8 cellular contexts compared by ENCODE assay signal in the genomic region with DNA sequence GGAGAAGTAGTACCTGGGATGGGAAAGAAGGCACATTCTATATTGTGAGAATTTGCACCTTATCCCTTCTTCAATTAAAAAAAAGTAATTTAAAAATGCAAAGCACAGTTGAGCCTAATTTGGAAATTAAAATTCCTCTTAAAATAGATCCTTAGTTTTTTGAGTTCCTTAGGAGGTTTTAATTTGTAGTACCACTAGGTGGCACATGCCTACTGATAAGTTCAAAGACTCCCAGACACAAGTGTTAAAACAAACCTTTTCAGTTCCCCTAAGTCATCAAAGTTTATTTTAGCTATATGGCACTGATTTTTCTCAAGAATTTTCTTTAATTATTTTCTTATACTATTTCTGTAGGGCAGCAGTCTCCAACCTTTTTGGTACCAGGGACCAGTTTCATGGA.
DNase-seq lines count a peak whose midpoint lies in the region; ATAC-seq, FAIRE-seq and TF ChIP-seq lines count a peak whose summit lies in the region.

No MANE protein-coding gene starts in this region.

- BruUV-seq in GM12878 (replicated peaks; lab: Mats Ljungman, UMichigan) = no TSS peak

- SMC1A ChIA-PET in GM12878 (lab: Charles Lee; ENCODE audit: uncharacterized antibody, unreplicated experiment) = interaction anchor here (0.8 to 1.5 kb wide), 4 partner anchors 191 to 1722 kb away, joined by 3 to 4 read pairs (median 4); no protein-coding TSS in a partner anchor

- no peaks in the 10 kb centered on the region for H3K36me3 Mint-ChIP-seq in natural killer cell treated with Interleukin-12 subunit alpha and Interleukin-12 subunit beta and Interleukin-15 and Interleukin-18, amount 100 ng/mL, for 72 hours

- CTCF ChIA-PET in GM12878 (lab: Yijun Ruan, JAX) = interaction anchor here (0.7 to 1.7 kb wide), 7 partner anchors 18 to 1723 kb away, joined by 3 to 10 read pairs (median 4); no protein-coding TSS in a partner anchor

- H3K9me2 ChIP-seq in GM23248 (ENCODE audit: insufficient read depth) = no peaks in the 10 kb centered on the region

- H4K20me1 ChIP-seq in GM23248 (ENCODE audit: insufficient read depth) = no peaks in the 10 kb centered on the region
- H4K20me1 ChIP-seq in GM12878 (ENCODE audit: control insufficient read depth, insufficient read depth) = no peaks in the 10 kb centered on the region

- no peaks in the 10 kb centered on the region for H3K27me3 Mint-ChIP-seq in natural killer cell treated with Interleukin-12 subunit alpha and Interleukin-12 subunit beta and Interleukin-15 and Interleukin-18, amount 100 ng/mL, for 72 hours

- in situ Hi-C loops in GM23248 (cut with MboI) = no loop called here
- in situ Hi-C loops in GM12878 (cut with MboI) = loop anchor here (10.0 kb wide), 1 partner anchor 1719 kb away; no protein-coding TSS in a partner anchor

- H2AFZ ChIP-seq in GM23248 (no peak overlapping the region), GM12878 (ENCODE audit: control insufficient read depth, low read depth, low read length) (no peak overlapping the region)

- TF ChIP-seq RAD21 in GM12878 (IDR thresholded peaks at IDR 0.05; ENCODE audit: insufficient read depth, low read depth, low read length) = peak; percentile 42

- H3K9me3 ChIP-seq in GM23248 (ENCODE audit: low read depth) (no peaks in the 10 kb centered on the region), GM12878 (replicated peaks; ENCODE audit: control insufficient read depth, insufficient read depth, low read length) (no peaks in the 10 kb centered on the region)

- peak; percentile 90 for FAIRE-seq in G401.6 (lab: Jason Lieb, UNC)
- FAIRE-seq in GM12878 (lab: Jason Lieb, UNC) = no peak

- no peak overlapping the region for H3K4me3 ChIP-seq in GM23248
- no peak overlapping the region for H3K4me3 ChIP-seq in GM12878

- peaks cover 12% of the 10 kb centered on the region for H3K9me3 Mint-ChIP-seq in natural killer cell treated with Interleukin-12 subunit alpha and Interleukin-12 subunit beta and Interleukin-15 and Interleukin-18, amount 100 ng/mL, for 72 hours

- H3K79me2 ChIP-seq in GM23248 (ENCODE audit: insufficient read depth) (no peaks in the 10 kb centered on the region), GM12878 (ENCODE audit: control insufficient read depth, insufficient read depth, low read length) (no peaks in the 10 kb centered on the region)

- no peaks in the 10 kb centered on the region for H3K4me1 Mint-ChIP-seq in natural killer cell treated with Interleukin-12 subunit alpha and Interleukin-12 subunit beta and Interleukin-15 and Interleukin-18, amount 100 ng/mL, for 72 hours (ENCODE audit: low read depth in 2 of 2)

- H3K9ac ChIP-seq in GM23248 (no peak overlapping the region), GM12878 (ENCODE audit: control insufficient read depth, insufficient read depth, low read length) (no peak overlapping the region)

- TF ChIP-seq EP300 in GM12878 (IDR thresholded peaks at IDR 0.05; ENCODE audit: borderline replicate concordance in 1 of 2, control insufficient read depth in 1 of 2, low read depth in 2 of 2, low read length in 2 of 2) = no peak

- intact Hi-C loops in GM12878 (cut with micrococcal nuclease; ENCODE audit: unreplicated experiment) (loop anchor here (2.0 to 5.0 kb wide), 2 partner anchors 251 to 1721 kb away; no protein-coding TSS in a partner anchor), posterior vena cava (cut with DNase I) (no loop called here)

- H3K36me3 ChIP-seq in GM23248 (ENCODE audit: low read depth) (no peaks in the 10 kb centered on the region), GM12878 (ENCODE audit: control insufficient read depth in 2 of 2, insufficient read depth in 2 of 2, low read length in 1 of 2) (no peaks in the 10 kb centered on the region)

- H3F3A ChIP-seq in GM23248 (ENCODE audit: insufficient read depth) = no peaks in the 10 kb centered on the region

- no peaks in the 10 kb centered on the region for H3K4me1 ChIP-seq in GM23248 (ENCODE audit: insufficient read depth)
- no peaks in the 10 kb centered on the region for H3K4me1 ChIP-seq in GM12878 (ENCODE audit: control insufficient read depth, insufficient read depth, low read length)

- no peak for TF ChIP-seq POLR2A in GM12878 (IDR thresholded peaks at IDR 0.05; ENCODE audit: low read depth, low read length)

- H3K27ac ChIP-seq in GM23248 = no peak overlapping the region
- H3K27ac ChIP-seq in GM12878 (ENCODE audit: control insufficient read depth, insufficient read depth) = no peak overlapping the region

- RAD21 ChIA-PET in GM12878 (lab: Charles Lee; ENCODE audit: unreplicated experiment) = interaction anchor here (1.0 to 1.1 kb wide), 3 partner anchors 192 to 1722 kb away, joined by 3 to 4 read pairs (median 3); no protein-coding TSS in a partner anchor

- ATAC-seq in GM12878 = peak; percentile 72
- ATAC-seq in left lobe of liver = peak; percentile 73
- ATAC-seq in natural killer cell treated with Interleukin-12 subunit alpha and Interleukin-12 subunit beta and Interleukin-15 and Interleukin-18, amount 100 ng/mL, for 72 hours = no peak

- peak; percentile 46 to 59 (median 53); a peak in 5 of 6 replicates for TF ChIP-seq CTCF in GM12878 (IDR thresholded peaks at IDR 0.05 in 2 of 3, conservative IDR thresholded peaks at IDR 0.05 in 1 of 3; ENCODE audit: control insufficient read depth in 2 of 3, extremely low read depth in 1 of 3, insufficient read depth in 1 of 3, low read depth in 3 of 3, low read length in 3 of 3)

- H3K4me2 ChIP-seq in GM23248 (ENCODE audit: unreplicated experiment) (no peak overlapping the region), GM12878 (ENCODE audit: control insufficient read depth, insufficient read depth) (no peak overlapping the region)

- POLR2A ChIA-PET in GM12878 (lab: Charles Lee) = no interaction called here

- H3K27me3 ChIP-seq in GM23248 (replicated peaks; ENCODE audit: insufficient read depth) (no peaks in the 10 kb centered on the region), GM12878 (replicated peaks in 1 of 2; ENCODE audit: control insufficient read depth in 2 of 2, insufficient read depth in 2 of 2, low read length in 1 of 2) (no peaks in the 10 kb centered on the region)

- peak; percentile 74 for DNase-seq in GM23248
- DNase-seq in NCI-H146 treated with DMSO at 0.1 percent for 48 hours (lab: John Stamatoyannopoulos, UW; ENCODE audit: unreplicated experiment) = peak; percentile 0
- DNase-seq in GM12878 (ENCODE audit: low read depth, low spot score) = peak; percentile 5
- DNase-seq in left lobe of liver (ENCODE audit: low spot score) = no peak
- no peak for DNase-seq in natural killer cell treated with Interleukin-12 subunit alpha and Interleukin-12 subunit beta and Interleukin-15 and Interleukin-18, amount 100 ng/mL, for 72 hours (ENCODE audit: low spot score)
- DNase-seq in posterior vena cava (ENCODE audit: low spot score) = no peak
- no peak for DNase-seq in NCI-H128 (lab: John Stamatoyannopoulos, UW; ENCODE audit: unreplicated experiment)

- no peak overlapping the region for H3K27ac Mint-ChIP-seq in natural killer cell treated with Interleukin-12 subunit alpha and Interleukin-12 subunit beta and Interleukin-15 and Interleukin-18, amount 100 ng/mL, for 72 hours

- H3K4me3 Mint-ChIP-seq in natural killer cell treated with Interleukin-12 subunit alpha and Interleukin-12 subunit beta and Interleukin-15 and Interleukin-18, amount 100 ng/mL, for 72 hours = no peak overlapping the region

TF ChIP-seq in GM12878, 131 proteins besides CTCF, POLR2A, EP300 and RAD21:
- TF ChIP-seq SMC3 (IDR thresholded peaks at IDR 0.05; ENCODE audit: borderline replicate concordance, low read length) = peak; percentile 39; the same call in 1 of the 2 replicates
- no peak for TF ChIP-seq HDAC2 (IDR thresholded peaks at IDR 0.05)
TF ChIP-seq in GM12878: peak in this region for 1.

Comparison
In these comparisons a context has a peak if more than half of its experiments do, and no peak if none do; other contexts are left out.
1. DNase-seq: peak in GM23248 (single experiment), NCI-H146 treated with DMSO at 0.1 percent for 48 hours (single experiment) and GM12878 (single experiment); none in left lobe of liver (single experiment), natural killer cell treated with Interleukin-12 subunit alpha and Interleukin-12 subunit beta and Interleukin-15 and Interleukin-18, amount 100 ng/mL, for 72 hours (single experiment), posterior vena cava (single experiment) and NCI-H128 (single experiment).
2. ATAC-seq: peak in GM12878 (single experiment) and left lobe of liver (single experiment); none in natural killer cell treated with Interleukin-12 subunit alpha and Interleukin-12 subunit beta and Interleukin-15 and Interleukin-18, amount 100 ng/mL, for 72 hours (0 of 2).